Comparison of ENCODE assay signal across 22 cellular contexts in the genomic region with DNA sequence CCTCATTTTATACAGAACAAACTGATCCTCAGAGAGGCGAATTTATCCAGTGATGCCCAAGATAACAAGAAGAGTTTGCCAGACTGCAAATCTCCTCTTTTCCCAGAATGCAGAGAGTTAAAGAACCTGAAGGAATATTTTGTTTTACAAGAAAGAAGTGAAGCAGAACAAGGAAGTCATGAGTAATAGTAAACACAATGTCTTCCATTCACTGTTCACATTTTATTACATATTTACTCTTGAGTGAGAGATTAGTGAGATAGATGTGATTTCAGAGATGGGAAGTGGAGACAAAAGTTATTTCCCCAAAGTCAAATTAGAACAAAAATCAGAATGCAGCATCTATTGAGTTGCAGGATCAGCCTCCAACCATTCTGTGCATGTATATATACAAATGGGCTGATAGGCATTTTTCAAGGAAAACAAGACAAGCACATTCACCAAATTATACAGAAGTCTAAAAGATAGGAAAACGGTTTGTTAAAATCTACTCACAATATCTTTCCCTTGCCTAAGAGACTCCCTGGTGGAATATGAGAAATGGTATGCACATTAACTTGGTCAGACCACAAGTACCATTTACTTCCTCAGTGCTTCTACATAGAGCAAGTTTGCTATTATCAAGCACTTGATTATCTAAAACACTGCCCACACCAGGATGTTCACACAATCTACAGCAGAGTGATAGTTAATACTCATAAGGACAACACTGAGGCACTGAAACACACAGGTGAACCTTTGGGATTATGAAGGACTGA. TPM values are rescaled to one million over a fixed set of nuclear protein-coding genes. Genes with fewer than 3 reads are reported as not detected.
"Had no signal": no experiment of that assay in that cellular context is flagged by ENCODE, and none has a peak within 500 bp of the region (broad histone marks: within the 10 kb centered on the region; RNA-seq: fewer than 3 reads in every experiment).

No MANE protein-coding gene starts in this region.

- H3K9me3 Mint-ChIP-seq: activated T-helper 1 cell treated with anti-CD3 and anti-CD28 coated beads, Interleukin-12 subunit alpha, Interleukin-12 subunit beta, Interleukin-2, Interleukin-4 antibody, amounts not matched to agents 30 ng/mL and 10 ng/mL and 1 ng/mL, durations not matched to agents 14 hours and 24 hours and 36 hours; neural crest cell; WTC11 had no signal

- DNase-seq: activated CD4-positive, alpha-beta T cell treated with anti-CD3 and anti-CD28 coated beads for 36 hours; activated CD4-positive, alpha-beta T cell treated with anti-CD3 and anti-CD28 coated beads, Interleukin-2, amount 50 U/mL, for 48 hours; activated gamma-delta T cell treated with Interleukin-2 at 50 U/mL for 16 hours; activated naive CD8-positive, alpha-beta T cell treated with anti-CD3 and anti-CD28 coated beads for 36 hours; activated T-cell treated with anti-CD3 and anti-CD28 coated beads for 4 hours; brain microvascular endothelial cell; cortex of kidney; erythroblast; kidney; left ventricle myocardium inferior; mammary epithelial cell; naive B cell; stimulated activated CD4-positive, alpha-beta T cell treated with anti-CD3 and anti-CD28 coated beads, Interleukin-2, amount 100 ng/mL, for 24 hours; stimulated activated naive CD8-positive, alpha-beta T cell treated with anti-CD3 and anti-CD28 coated beads, Interleukin-15, Interleukin-2, amounts not matched to agents 100 U/mL and 50 U/mL, for 24 hours; substantia nigra; tibial artery had no signal

- H3K27me3 Mint-ChIP-seq: activated CD4-positive, alpha-beta T cell treated with anti-CD3 and anti-CD28 coated beads for 36 hours; activated naive CD8-positive, alpha-beta T cell treated with anti-CD3 and anti-CD28 coated beads for 36 hours had no signal

- ATAC-seq: activated CD4-positive, alpha-beta T cell treated with anti-CD3 and anti-CD28 coated beads for 36 hours; stimulated activated naive CD8-positive, alpha-beta T cell treated with anti-CD3 and anti-CD28 coated beads, Interleukin-15, Interleukin-2, amounts not matched to agents 100 U/mL and 50 U/mL, for 24 hours; WTC11 had no signal

- H3K4me1 ChIP-seq: left ventricle myocardium inferior, tibial artery had no signal

- H3K4me3 ChIP-seq: left ventricle myocardium inferior, tibial artery had no signal

- H3K9me3 ChIP-seq: left ventricle myocardium inferior, tibial artery had no signal

- H3K4me1 Mint-ChIP-seq: activated CD4-positive, alpha-beta T cell treated with anti-CD3 and anti-CD28 coated beads for 36 hours; activated naive CD8-positive, alpha-beta T cell treated with anti-CD3 and anti-CD28 coated beads for 36 hours; naive B cell; neural crest cell had no signal

- H3K36me3 Mint-ChIP-seq: activated naive CD8-positive, alpha-beta T cell treated with anti-CD3 and anti-CD28 coated beads for 36 hours; naive B cell; WTC11 had no signal

- H3K27me3 ChIP-seq: brain microvascular endothelial cell, tibial artery had no signal

- H3K27ac Mint-ChIP-seq: activated CD4-positive, alpha-beta T cell treated with anti-CD3 and anti-CD28 coated beads for 36 hours; activated naive CD8-positive, alpha-beta T cell treated with anti-CD3 and anti-CD28 coated beads for 36 hours; activated T-helper 1 cell treated with anti-CD3 and anti-CD28 coated beads, Interleukin-12 subunit alpha, Interleukin-12 subunit beta, Interleukin-2, Interleukin-4 antibody, amounts not matched to agents 30 ng/mL and 10 ng/mL and 1 ng/mL, durations not matched to agents 14 hours and 24 hours and 36 hours; naive B cell; WTC11 had no signal

- H3K4me3 Mint-ChIP-seq: activated CD4-positive, alpha-beta T cell treated with anti-CD3 and anti-CD28 coated beads for 36 hours; activated naive CD8-positive, alpha-beta T cell treated with anti-CD3 and anti-CD28 coated beads for 36 hours; activated T-helper 1 cell treated with anti-CD3 and anti-CD28 coated beads, Interleukin-12 subunit alpha, Interleukin-12 subunit beta, Interleukin-2, Interleukin-4 antibody, amounts not matched to agents 30 ng/mL and 10 ng/mL and 1 ng/mL, durations not matched to agents 14 hours and 24 hours and 36 hours; naive B cell; neural crest cell; WTC11 had no signal

- H3K36me3 ChIP-seq: brain microvascular endothelial cell, left ventricle myocardium inferior, tibial artery had no signal

- H3K27ac ChIP-seq: brain microvascular endothelial cell, left ventricle myocardium inferior, tibial artery had no signal

- FAIRE-seq: endometrium, frontal cortex, kidney, TTC549 had no signal

RNA-seq across cellular contexts. Expression of a gene that starts 12.0 kb away (rescaled TPM):
- total RNA-seq: activated CD4-positive, alpha-beta T cell treated with anti-CD3 and anti-CD28 coated beads for 36 hours; activated naive CD8-positive, alpha-beta T cell treated with anti-CD3 and anti-CD28 coated beads for 36 hours; activated T-helper 1 cell treated with anti-CD3 and anti-CD28 coated beads, Interleukin-12 subunit alpha, Interleukin-12 subunit beta, Interleukin-2, Interleukin-4 antibody, amounts not matched to agents 30 ng/mL and 10 ng/mL and 1 ng/mL, durations not matched to agents 14 hours and 24 hours and 36 hours had no signal
- polyA plus RNA-seq: mammary epithelial cell had no signal
